ENCODE assay signal across 8 cellular contexts in the genomic region with DNA sequence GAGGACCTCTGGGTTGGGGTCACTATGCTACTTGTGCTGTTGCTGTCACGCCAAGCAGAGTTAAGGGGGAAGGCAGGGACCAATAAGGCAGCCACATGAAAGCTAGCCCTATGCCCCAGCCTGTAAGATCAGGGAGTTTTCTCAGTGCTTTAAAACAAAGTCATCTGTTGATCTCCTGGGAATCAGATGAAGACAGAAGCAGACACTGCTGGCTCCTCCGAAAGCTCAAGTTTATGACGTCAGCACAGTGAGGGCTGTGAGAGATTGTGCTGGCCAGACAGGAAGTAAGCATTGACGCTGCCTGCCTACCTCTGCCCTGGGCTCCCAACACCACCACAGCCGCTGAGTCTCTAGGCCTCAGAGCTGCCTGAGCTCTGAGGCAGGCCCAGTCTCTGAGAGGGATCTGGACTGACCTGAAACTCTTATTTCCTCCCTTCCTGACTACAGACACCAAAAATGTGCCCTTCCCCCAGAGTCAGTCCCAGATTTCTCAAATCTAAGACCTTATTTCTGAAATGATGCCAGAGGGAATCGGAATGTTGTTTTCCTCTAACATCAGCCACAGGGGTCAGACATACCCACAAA.
DNase-seq lines count a peak whose midpoint lies in the region; ATAC-seq and FAIRE-seq lines count a peak whose summit lies in the region.

No MANE protein-coding gene starts in this region.

- peak overlapping the region; percentile 4 for H3K9ac ChIP-seq in trophoblast cell (ENCODE audit: low read length)

- peaks cover 40% of the 10 kb centered on the region for H3K79me1 ChIP-seq in trophoblast cell (ENCODE audit: low read length)

- DNase-seq in CD4-positive, CD25-positive, alpha-beta regulatory T cell: peak; percentile 22 to 79 (median 56)
- DNase-seq in activated CD8-positive, alpha-beta T cell treated with anti-CD3 and anti-CD28 coated beads, Interleukin-2, amount 10 ng/mL, durations not matched to agents 7 days and 5 days: peak; percentile 79
- DNase-seq in trophoblast cell (peak; percentile 97 to 98), urothelium cell line (ENCODE audit: low spot score) (peak; percentile 79), HPDE6-E6E7 (ENCODE audit: extremely low spot score) (no peak)

- H3K4me3 ChIP-seq in CD4-positive, CD25-positive, alpha-beta regulatory T cell (ENCODE audit: low read depth, low read length): no peak overlapping the region
- no peak overlapping the region for H3K4me3 ChIP-seq in trophoblast cell (ENCODE audit: low read depth, low read length)

- FAIRE-seq in urothelium cell line (lab: Jason Lieb, UNC): no peak

- H2BK120ac ChIP-seq in trophoblast cell (ENCODE audit: insufficient read depth, low read length, poor library complexity): peak overlapping the region; percentile 56

- no peaks in the 10 kb centered on the region for H3K9me3 ChIP-seq in CD4-positive, CD25-positive, alpha-beta regulatory T cell (ENCODE audit: control insufficient read depth in 2 of 2, low read length in 2 of 2)
- no peaks in the 10 kb centered on the region for H3K9me3 ChIP-seq in trophoblast cell (ENCODE audit: insufficient read depth, low read depth, low read length)

- H3K4me3 Mint-ChIP-seq in CD4-positive, CD25-positive, alpha-beta regulatory T cell: peak overlapping the region in 1 of 4 donors; percentile 7
- no peak overlapping the region for H3K4me3 Mint-ChIP-seq in activated CD8-positive, alpha-beta T cell treated with anti-CD3 and anti-CD28 coated beads, Interleukin-2, amount 10 ng/mL, durations not matched to agents 7 days and 5 days

- peaks cover 4 to 13% (median 12%) of the 10 kb centered on the region in 4 donors for H3K4me1 Mint-ChIP-seq in CD4-positive, CD25-positive, alpha-beta regulatory T cell
- peaks cover 42% of the 10 kb centered on the region for H3K4me1 Mint-ChIP-seq in activated CD8-positive, alpha-beta T cell treated with anti-CD3 and anti-CD28 coated beads, Interleukin-2, amount 10 ng/mL, durations not matched to agents 7 days and 5 days (ENCODE audit: low read depth)

- H3K27me3 Mint-ChIP-seq in CD4-positive, CD25-positive, alpha-beta regulatory T cell: no peaks in the 10 kb centered on the region
- H3K27me3 Mint-ChIP-seq in activated CD8-positive, alpha-beta T cell treated with anti-CD3 and anti-CD28 coated beads, Interleukin-2, amount 10 ng/mL, durations not matched to agents 7 days and 5 days (ENCODE audit: low read depth): no peaks in the 10 kb centered on the region

- CTCF ChIA-PET in activated CD8-positive, alpha-beta T cell treated with anti-CD3 and anti-CD28 coated beads, Interleukin-2, amount 10 ng/mL, durations not matched to agents 7 days and 5 days (lab: Charles Lee): no interaction called here

- peak overlapping the region; percentile 17 for H3K4me2 ChIP-seq in trophoblast cell (ENCODE audit: low read length)

- peak overlapping the region; percentile 81 for H4K91ac ChIP-seq in trophoblast cell (ENCODE audit: low read depth, low read length)

- POLR2A ChIA-PET in activated CD8-positive, alpha-beta T cell treated with anti-CD3 and anti-CD28 coated beads, Interleukin-2, amount 10 ng/mL, durations not matched to agents 7 days and 5 days (lab: Charles Lee): no interaction called here

- H3K79me2 ChIP-seq in trophoblast cell (ENCODE audit: control insufficient read depth, insufficient read depth, low read length, poor library complexity): peaks cover 9% of the 10 kb centered on the region

- H3K27me3 ChIP-seq in CD4-positive, CD25-positive, alpha-beta regulatory T cell (ENCODE audit: control insufficient read depth, insufficient read depth, low read length): no peaks in the 10 kb centered on the region
- no peaks in the 10 kb centered on the region for H3K27me3 ChIP-seq in trophoblast cell (ENCODE audit: insufficient read depth, low read length)

- H3K18ac ChIP-seq in trophoblast cell (ENCODE audit: low read length): peak overlapping the region; percentile 67

- no peaks in the 10 kb centered on the region for H3K9me3 Mint-ChIP-seq in CD4-positive, CD25-positive, alpha-beta regulatory T cell
- no peaks in the 10 kb centered on the region for H3K9me3 Mint-ChIP-seq in activated CD8-positive, alpha-beta T cell treated with anti-CD3 and anti-CD28 coated beads, Interleukin-2, amount 10 ng/mL, durations not matched to agents 7 days and 5 days (ENCODE audit: insufficient read depth)

- H2BK5ac ChIP-seq in trophoblast cell (ENCODE audit: low read depth, low read length, poor library complexity): peak overlapping the region; percentile 78

- ATAC-seq in CD4-positive, CD25-positive, alpha-beta regulatory T cell (ENCODE audit: low read depth in 2 of 2): peak; percentile 83 to 90
- ATAC-seq in HG03439 (IDR thresholded peaks at IDR 0.05; ENCODE audit: unreplicated experiment): peak; percentile 74
- peak; percentile 95 for ATAC-seq in activated CD8-positive, alpha-beta T cell treated with anti-CD3 and anti-CD28 coated beads, Interleukin-2, amount 10 ng/mL, durations not matched to agents 7 days and 5 days
- ATAC-seq in esophagus mucosa: peak; percentile 72
- no peak for ATAC-seq in HG03159 (IDR thresholded peaks at IDR 0.05; ENCODE audit: unreplicated experiment)

- H4K12ac ChIP-seq in trophoblast cell (ENCODE audit: low read depth, low read length): no peak overlapping the region

- H3K27ac Mint-ChIP-seq in CD4-positive, CD25-positive, alpha-beta regulatory T cell: peak overlapping the region; percentile 27 to 84 (median 59)
- peak overlapping the region; percentile 85 for H3K27ac Mint-ChIP-seq in activated CD8-positive, alpha-beta T cell treated with anti-CD3 and anti-CD28 coated beads, Interleukin-2, amount 10 ng/mL, durations not matched to agents 7 days and 5 days

- H4K8ac ChIP-seq in trophoblast cell (ENCODE audit: low read depth, low read length): peak overlapping the region; percentile 70

- no CpG with 5 or more reads among the region's 6 CpGs for WGBS in trophoblast cell (ENCODE audit: extremely low coverage, insufficient coverage, insufficient read length)

- H2BK12ac ChIP-seq in trophoblast cell (ENCODE audit: low read length): peak overlapping the region; percentile 65

- H3K4ac ChIP-seq in trophoblast cell (ENCODE audit: low read depth, low read length): peak overlapping the region; percentile 54

- H3K27ac ChIP-seq in CD4-positive, CD25-positive, alpha-beta regulatory T cell (ENCODE audit: insufficient read depth, low read length, poor library complexity, severe bottlenecking): no peak overlapping the region
- H3K27ac ChIP-seq in trophoblast cell (ENCODE audit: low read depth, low read length): peak overlapping the region; percentile 96

- peak overlapping the region; percentile 13 for H2AFZ ChIP-seq in trophoblast cell (ENCODE audit: insufficient read depth, low read length, poor library complexity)

- no peaks in the 10 kb centered on the region for H3K36me3 ChIP-seq in CD4-positive, CD25-positive, alpha-beta regulatory T cell (ENCODE audit: control insufficient read depth, insufficient read depth, low read length)
- H3K36me3 ChIP-seq in trophoblast cell (ENCODE audit: control insufficient read depth in 1 of 2, insufficient read depth in 2 of 2, low read length in 2 of 2): no peaks in the 10 kb centered on the region

- peak overlapping the region; percentile 22 for H2AK5ac ChIP-seq in trophoblast cell (ENCODE audit: low read length)

- H3K36me3 Mint-ChIP-seq in CD4-positive, CD25-positive, alpha-beta regulatory T cell: peaks cover 17% of the 10 kb centered on the region
- H3K36me3 Mint-ChIP-seq in activated CD8-positive, alpha-beta T cell treated with anti-CD3 and anti-CD28 coated beads, Interleukin-2, amount 10 ng/mL, durations not matched to agents 7 days and 5 days (ENCODE audit: low read depth): peaks cover 7% of the 10 kb centered on the region

- peak overlapping the region; percentile 4 for H3K23ac ChIP-seq in trophoblast cell (ENCODE audit: low read length)

- H3K14ac ChIP-seq in trophoblast cell (ENCODE audit: low read length): peak overlapping the region; percentile 25

- H3K4me1 ChIP-seq in CD4-positive, CD25-positive, alpha-beta regulatory T cell (ENCODE audit: control insufficient read depth, insufficient read depth, low read length, poor library complexity, severe bottlenecking): no peaks in the 10 kb centered on the region
- peaks cover 20 to 28% of the 10 kb centered on the region in 2 experiments for H3K4me1 ChIP-seq in trophoblast cell (ENCODE audit: control insufficient read depth in 1 of 2, insufficient read depth in 2 of 2, low read length in 2 of 2)
